In the genomic region with DNA sequence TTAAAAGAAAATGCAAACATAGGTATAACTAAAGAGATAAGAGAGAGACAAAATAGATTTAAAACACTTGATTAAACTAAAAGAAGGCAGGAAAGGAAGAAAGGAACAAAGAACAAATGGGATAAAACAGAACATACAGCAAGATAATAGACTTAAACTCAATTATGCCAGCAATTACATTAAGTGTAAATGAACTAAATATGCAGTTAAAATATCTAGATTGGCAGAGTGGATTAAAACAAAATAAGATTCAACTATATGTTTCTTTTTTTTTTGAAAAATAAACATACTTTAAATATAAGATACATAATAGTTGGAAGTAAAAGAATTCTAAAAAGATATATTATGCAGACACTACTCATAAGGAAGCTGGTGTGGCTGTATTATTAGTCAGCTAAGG, we compare ENCODE assay signal across 6 cellular contexts.
"Had no signal": no experiment of that assay in that cellular context is flagged by ENCODE, and none has a peak within 500 bp of the region (broad histone marks: within the 10 kb centered on the region; RNA-seq: fewer than 3 reads in every experiment).

No MANE protein-coding gene starts in this region.

- DNase-seq: IMR-90, KBM-7, KG1 had no signal

- H3K4me2 ChIP-seq: KMS-11 had no signal

- H3K27ac ChIP-seq: HL-60, KMS-11 had no signal

- ATAC-seq: HepG2 had no signal

- H3K9ac ChIP-seq: KMS-11 had no signal

- FAIRE-seq: HepG2 had no signal
